In genomic region chr1:229204863-229205777, GRCh38 we compare ENCODE assay signal across 1 cellular context.
TF ChIP-seq lines count a peak whose summit lies in the region.

No MANE protein-coding gene starts in this region.

TF ChIP-seq in GM23338, 12 proteins besides CTCF, POLR2A, EP300 and RAD21 (continued from another document):
- no peak for TF ChIP-seq CREB1 (CRISPR knock-in tag; IDR thresholded peaks at IDR 0.05; ENCODE audit: low read depth)
- no peak for TF ChIP-seq STAT1 (IDR thresholded peaks at IDR 0.05; ENCODE audit: unreplicated experiment)
- no peak for TF ChIP-seq NANOG (IDR thresholded peaks at IDR 0.05; ENCODE audit: borderline replicate concordance)
